32 cellular contexts compared by ENCODE assay signal in the genomic region with DNA sequence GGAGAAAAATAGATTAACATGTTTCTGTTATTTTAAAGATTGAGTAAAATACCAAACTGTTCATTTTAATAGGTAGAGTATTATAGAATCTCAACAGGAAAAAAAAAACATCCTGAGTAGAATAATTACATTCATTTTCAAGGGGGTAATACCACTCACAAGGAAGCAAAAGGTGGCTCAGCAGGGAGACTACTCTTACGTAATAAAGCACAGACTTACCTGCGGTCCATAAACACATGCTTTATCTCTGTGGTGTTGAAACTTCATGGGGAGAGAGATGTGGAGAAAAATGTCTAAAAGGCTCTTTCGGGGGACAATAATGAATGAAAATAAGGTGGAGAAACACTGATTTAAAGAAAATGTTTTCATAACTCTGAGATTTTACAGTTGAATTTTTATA.
"Had no signal": no experiment of that assay in that cellular context is flagged by ENCODE, and none has a peak within 500 bp of the region (broad histone marks: within the 10 kb centered on the region; RNA-seq: fewer than 3 reads in every experiment).

No MANE protein-coding gene starts in this region.

- ATAC-seq: activated CD4-positive, alpha-beta T cell treated with anti-CD3 and anti-CD28 coated beads for 36 hours; activated CD8-positive, alpha-beta memory T cell treated with anti-CD3 and anti-CD28 coated beads, Interleukin-2, amount 10 ng/mL, durations not matched to agents 7 days and 5 days; activated CD8-positive, alpha-beta T cell treated with anti-CD3 and anti-CD28 coated beads, Interleukin-2, amount 10 ng/mL, durations not matched to agents 7 days and 5 days; activated naive CD8-positive, alpha-beta T cell treated with anti-CD3 and anti-CD28 coated beads, Interleukin-2, amount 50 U/mL, for 24 hours; activated T-helper 17 cell treated with anti-CD3 and anti-CD28 coated beads, Interleukin-2, amount 50 U/mL, for 72 hours; body of pancreas; gastroesophageal sphincter; heart right ventricle had no signal

- H3K9me3 ChIP-seq: adrenal gland, body of pancreas, colonic mucosa, esophagus squamous epithelium, gastroesophageal sphincter, heart right ventricle had no signal

- DNase-seq: activated CD4-positive, alpha-beta memory T cell treated with anti-CD3 and anti-CD28 coated beads for 36 hours; activated CD4-positive, alpha-beta T cell treated with anti-CD3 and anti-CD28 coated beads for 36 hours; activated CD4-positive, alpha-beta T cell treated with anti-CD3 and anti-CD28 coated beads, Interleukin-2, amount 10 ng/mL, durations not matched to agents 24 days and 14 days; activated CD4-positive, CD25-positive, alpha-beta regulatory T cell; activated CD4-positive, CD25-positive, alpha-beta regulatory T cell treated with anti-CD3 and anti-CD28 coated beads, Interleukin-2, amount 50 U/mL, for 72 hours; activated CD8-positive, alpha-beta memory T cell treated with anti-CD3 and anti-CD28 coated beads, Interleukin-2, amount 10 ng/mL, durations not matched to agents 7 days and 5 days; activated CD8-positive, alpha-beta memory T cell treated with anti-CD3 and anti-CD28 coated beads, Interleukin-2, amount 50 U/mL, for 4 hours; activated CD8-positive, alpha-beta T cell treated with anti-CD3 and anti-CD28 coated beads, Interleukin-2, amount 10 ng/mL, durations not matched to agents 7 days and 5 days; activated effector memory CD4-positive, alpha-beta T cell treated with Interleukin-2 at 50 U/mL for 16 hours; activated gamma-delta T cell treated with Interleukin-2 at 50 U/mL for 16 hours; activated naive CD4-positive, alpha-beta T cell treated with anti-CD3 and anti-CD28 coated beads for 36 hours; activated naive CD8-positive, alpha-beta T cell treated with anti-CD3 and anti-CD28 coated beads for 36 hours; activated naive CD8-positive, alpha-beta T cell treated with anti-CD3 and anti-CD28 coated beads, Interleukin-2, amount 50 U/mL, for 24 hours; activated T-cell treated with anti-CD3 and anti-CD28 coated beads, Interleukin-2, amount 50 U/mL, for 24 hours; adrenal gland; amygdala; aorta; body of pancreas; central memory CD4-positive, alpha-beta T cell; cerebellar nuclear complex; colonic mucosa; effector CD8-positive, alpha-beta T cell; esophagus squamous epithelium; foreskin melanocyte; heart right ventricle; T-helper 2 cell had no signal

- H3K27me3 Mint-ChIP-seq: activated CD4-positive, alpha-beta memory T cell treated with anti-CD3 and anti-CD28 coated beads for 36 hours; activated CD4-positive, alpha-beta T cell treated with anti-CD3 and anti-CD28 coated beads for 36 hours; activated CD4-positive, alpha-beta T cell treated with anti-CD3 and anti-CD28 coated beads, Interleukin-2, amount 10 ng/mL, durations not matched to agents 24 days and 14 days; activated CD8-positive, alpha-beta memory T cell treated with anti-CD3 and anti-CD28 coated beads, Interleukin-2, amount 10 ng/mL, durations not matched to agents 7 days and 5 days; activated naive CD8-positive, alpha-beta T cell treated with anti-CD3 and anti-CD28 coated beads for 36 hours; activated naive CD8-positive, alpha-beta T cell treated with anti-CD3 and anti-CD28 coated beads, Interleukin-2, amount 50 U/mL, for 24 hours; activated T-cell treated with anti-CD3 and anti-CD28 coated beads, Interleukin-2, amount 50 U/mL, for 24 hours; activated T-helper 17 cell treated with anti-CD3 and anti-CD28 coated beads, Interleukin-2, amount 50 U/mL, for 72 hours had no signal

- H3K27me3 ChIP-seq: adrenal gland, body of pancreas, cardiac muscle cell, colonic mucosa, esophagus squamous epithelium, gastroesophageal sphincter, heart right ventricle had no signal

- H3K4me3 Mint-ChIP-seq: activated CD4-positive, alpha-beta memory T cell treated with anti-CD3 and anti-CD28 coated beads for 36 hours; activated CD4-positive, alpha-beta T cell treated with anti-CD3 and anti-CD28 coated beads for 36 hours; activated CD4-positive, alpha-beta T cell treated with anti-CD3 and anti-CD28 coated beads, Interleukin-2, amount 10 ng/mL, durations not matched to agents 24 days and 14 days; activated CD8-positive, alpha-beta memory T cell treated with anti-CD3 and anti-CD28 coated beads, Interleukin-2, amount 10 ng/mL, durations not matched to agents 7 days and 5 days; activated CD8-positive, alpha-beta T cell treated with anti-CD3 and anti-CD28 coated beads, Interleukin-2, amount 10 ng/mL, durations not matched to agents 7 days and 5 days; activated naive CD4-positive, alpha-beta T cell treated with anti-CD3 and anti-CD28 coated beads for 36 hours; activated naive CD8-positive, alpha-beta T cell treated with anti-CD3 and anti-CD28 coated beads for 36 hours; activated naive CD8-positive, alpha-beta T cell treated with anti-CD3 and anti-CD28 coated beads, Interleukin-2, amount 50 U/mL, for 24 hours; activated T-cell treated with anti-CD3 and anti-CD28 coated beads, Interleukin-2, amount 50 U/mL, for 24 hours; activated T-helper 17 cell treated with anti-CD3 and anti-CD28 coated beads, Interleukin-2, amount 50 U/mL, for 72 hours had no signal

- H3K9me3 Mint-ChIP-seq: activated CD4-positive, alpha-beta memory T cell treated with anti-CD3 and anti-CD28 coated beads for 36 hours; activated CD4-positive, alpha-beta T cell treated with anti-CD3 and anti-CD28 coated beads, Interleukin-2, amount 10 ng/mL, durations not matched to agents 24 days and 14 days; activated naive CD4-positive, alpha-beta T cell treated with anti-CD3 and anti-CD28 coated beads for 36 hours; activated naive CD8-positive, alpha-beta T cell treated with anti-CD3 and anti-CD28 coated beads for 36 hours; activated naive CD8-positive, alpha-beta T cell treated with anti-CD3 and anti-CD28 coated beads, Interleukin-2, amount 50 U/mL, for 24 hours; activated T-cell treated with anti-CD3 and anti-CD28 coated beads, Interleukin-2, amount 50 U/mL, for 24 hours; activated T-helper 17 cell treated with anti-CD3 and anti-CD28 coated beads, Interleukin-2, amount 50 U/mL, for 72 hours had no signal

- H3K4me1 ChIP-seq: adrenal gland, colonic mucosa, esophagus squamous epithelium, gastroesophageal sphincter had no signal

- FAIRE-seq: endometrium, endothelial cell of umbilical vein had no signal

- H3K27ac ChIP-seq: adrenal gland, body of pancreas, cardiac muscle cell, colonic mucosa, epithelial cell of prostate, esophagus squamous epithelium, gastroesophageal sphincter had no signal

- H3K27ac Mint-ChIP-seq: activated CD4-positive, alpha-beta memory T cell treated with anti-CD3 and anti-CD28 coated beads for 36 hours; activated CD4-positive, alpha-beta T cell treated with anti-CD3 and anti-CD28 coated beads, Interleukin-2, amount 10 ng/mL, durations not matched to agents 24 days and 14 days; activated CD8-positive, alpha-beta memory T cell treated with anti-CD3 and anti-CD28 coated beads, Interleukin-2, amount 10 ng/mL, durations not matched to agents 7 days and 5 days; activated CD8-positive, alpha-beta T cell treated with anti-CD3 and anti-CD28 coated beads, Interleukin-2, amount 10 ng/mL, durations not matched to agents 7 days and 5 days; activated naive CD4-positive, alpha-beta T cell treated with anti-CD3 and anti-CD28 coated beads for 36 hours; activated naive CD8-positive, alpha-beta T cell treated with anti-CD3 and anti-CD28 coated beads, Interleukin-2, amount 50 U/mL, for 24 hours; activated T-cell treated with anti-CD3 and anti-CD28 coated beads, Interleukin-2, amount 50 U/mL, for 24 hours; activated T-helper 17 cell treated with anti-CD3 and anti-CD28 coated beads, Interleukin-2, amount 50 U/mL, for 72 hours had no signal

- H3K4me3 ChIP-seq: adrenal gland, body of pancreas, cardiac muscle cell, colonic mucosa, esophagus squamous epithelium, gastroesophageal sphincter, heart right ventricle had no signal

- H3K4me1 Mint-ChIP-seq: activated T-helper 17 cell treated with anti-CD3 and anti-CD28 coated beads, Interleukin-2, amount 50 U/mL, for 72 hours had no signal
